Comparison of ENCODE assay signal across 8 cellular contexts in genomic region chr22:20115691-20116375, GRCh38. TPM values are rescaled to one million over a fixed set of nuclear protein-coding genes. Genes with fewer than 3 reads are reported as not detected.
DNase-seq lines count a peak whose midpoint lies in the region; TF ChIP-seq lines count a peak whose summit lies in the region.

TSS of gene RANBP1 (plus strand) at chr22:20116104. CDS start at chr22:20116185, 81 bp downstream.

- H3K27ac ChIP-seq in HUES6 (ENCODE audit: low read depth, low read length), result peak within 1 kb of the TSS; percentile 91
- peak within 1 kb of the TSS; percentile 84 for H3K27ac ChIP-seq in smooth muscle cell (ENCODE audit: low read depth)

- H3K4me1 ChIP-seq in HUES6 (ENCODE audit: control insufficient read depth, insufficient read depth, low read length) (peaks cover 8% of the 10 kb centered on the region), adipocyte (ENCODE audit: control insufficient read depth, insufficient read depth, low read length) (peaks cover 36% of the 10 kb centered on the region), smooth muscle cell (ENCODE audit: low read depth) (peaks cover 12% of the 10 kb centered on the region)

- 92% methylated on average over 30 of the region's 30 CpGs for WGBS in smooth muscle cell (ENCODE audit: low lambda C conversion rate)

- peak within 1 kb of the TSS; percentile 43 for H2AFZ ChIP-seq in smooth muscle cell (ENCODE audit: low read depth)

- H3K9me3 ChIP-seq in HUES6 (ENCODE audit: control insufficient read depth, insufficient read depth, low read depth, low read length) (no peaks in the 10 kb centered on the region), adipocyte (ENCODE audit: control insufficient read depth, low read length) (no peaks in the 10 kb centered on the region), smooth muscle cell (replicated peaks; ENCODE audit: low read depth) (no peaks in the 10 kb centered on the region)

- peak within 1 kb of the TSS; percentile 99 for H3K4me2 ChIP-seq in smooth muscle cell

- H3K36me3 ChIP-seq in HUES6 (ENCODE audit: control insufficient read depth, insufficient read depth, low read length) (peaks cover 76% of the 10 kb centered on the region), adipocyte (ENCODE audit: control insufficient read depth, insufficient read depth, low read length, severe bottlenecking) (peaks cover 51% of the 10 kb centered on the region), smooth muscle cell (ENCODE audit: low read depth) (no peaks in the 10 kb centered on the region)

- DNase-seq in adipocyte (ENCODE audit: low read depth) (no peak), smooth muscle cell (lab: John Stamatoyannopoulos, UW; ENCODE audit: unreplicated experiment) (no peak), dedifferentiated amniotic fluid mesenchymal stem cell (ENCODE audit: extremely low spot score) (no peak), T-helper 9 cell (no peak), HuH-7.5 (ENCODE audit: low spot score) (no peak)
- no peak for DNase-seq in stimulated activated CD4-positive, alpha-beta T cell treated with anti-CD3 and anti-CD28 coated beads, Interleukin-4, amount 100 ng/mL, for 4 hours

- peaks cover 50% of the 10 kb centered on the region for H3K79me2 ChIP-seq in smooth muscle cell (ENCODE audit: low read depth)

- H3K27me3 ChIP-seq in HUES6 (ENCODE audit: control insufficient read depth, insufficient read depth, low read length), result no peaks in the 10 kb centered on the region
- H3K27me3 ChIP-seq in adipocyte (replicated peaks; ENCODE audit: control insufficient read depth, insufficient read depth, low read length), result no peaks in the 10 kb centered on the region
- no peaks in the 10 kb centered on the region for H3K27me3 ChIP-seq in smooth muscle cell (ENCODE audit: low read depth)

- H3K9ac ChIP-seq in HUES6 (ENCODE audit: low read length), result peak within 1 kb of the TSS; percentile 99
- H3K9ac ChIP-seq in adipocyte (ENCODE audit: low read length), result peak within 1 kb of the TSS; percentile 98
- H3K9ac ChIP-seq in smooth muscle cell (ENCODE audit: low read depth), result peak within 1 kb of the TSS; percentile 98

- H3K4me3 ChIP-seq in HUES6 (ENCODE audit: low read depth, low read length) (peak within 1 kb of the TSS; percentile 100), adipocyte (ENCODE audit: low read length) (peak within 1 kb of the TSS; percentile 97), iPS-11a (ENCODE audit: low read depth, low read length) (peak within 1 kb of the TSS; percentile 79), smooth muscle cell (peak within 1 kb of the TSS; percentile 99)

- no peak for TF ChIP-seq CTCF in smooth muscle cell (IDR thresholded peaks at IDR 0.05; ENCODE audit: borderline replicate concordance, insufficient read depth, poor library complexity, severe bottlenecking)

- H3F3A ChIP-seq in smooth muscle cell (ENCODE audit: low read depth), result peaks cover 7% of the 10 kb centered on the region

- peaks cover 14% of the 10 kb centered on the region for H4K20me1 ChIP-seq in smooth muscle cell (ENCODE audit: low read depth)

RNA-seq across cellular contexts. Expression of gene RANBP1, which starts in this region (rescaled TPM):
- total RNA-seq in smooth muscle cell, result 278 and 331 TPM in 2 replicates
- 196 and 235 TPM in 2 replicates for polyA plus RNA-seq in smooth muscle cell
